In genomic region chr14:58981840-58982239, GRCh38 we compare ENCODE assay signal across 22 cellular contexts.
"Had no signal": no experiment of that assay in that cellular context is flagged by ENCODE, and none has a peak within 500 bp of the region (broad histone marks: within the 10 kb centered on the region; RNA-seq: fewer than 3 reads in every experiment).

No MANE protein-coding gene starts in this region.

- H3K4me3 ChIP-seq: MG63 had no signal

- DNase-seq: IMR-90, Karpas-422, KG1, MG63, NCI-H1092 treated with DMSO at 0.1 percent for 48 hours, NCI-H1436, NCI-H187, NCI-H2029, NCI-H2081 treated with DMSO at 0.1 percent for 48 hours, NCI-H2171, NCI-H226, NCI-H446, NCI-H510A, NCI-H524 treated with DMSO at 0.1 percent for 48 hours, NCI-H69, NCI-H774, SHP77, SK-N-SH, SW 1271 had no signal

- FAIRE-seq: HepG2, RCC 7860 had no signal

- H3K9me3 ChIP-seq: MG63, SK-N-SH had no signal

- H3K36me3 ChIP-seq: MG63 had no signal

- H3K27ac ChIP-seq: RWPE1 had no signal

- ATAC-seq: HepG2 had no signal
